33 cellular contexts compared by ENCODE assay signal in genomic region chr14:40222996-40223395, GRCh38.
"Had no signal": no experiment of that assay in that cellular context is flagged by ENCODE, and none has a peak within 500 bp of the region (broad histone marks: within the 10 kb centered on the region; RNA-seq: fewer than 3 reads in every experiment).

No MANE protein-coding gene starts in this region.

- FAIRE-seq: bronchial epithelial cell, TTC549 had no signal

- H3K27me3 ChIP-seq: ascending aorta, cardiac muscle cell had no signal

- H3K36me3 ChIP-seq: ascending aorta, cardiac muscle cell, WERI-Rb-1 had no signal

- H3K9me3 ChIP-seq: ascending aorta had no signal

- DNase-seq: activated CD4-positive, alpha-beta memory T cell treated with anti-CD3 and anti-CD28 coated beads, Interleukin-2, amount 10 ng/mL, durations not matched to agents 7 days and 5 days; activated CD4-positive, alpha-beta T cell treated with anti-CD3 and anti-CD28 coated beads for 1 hour; activated CD4-positive, alpha-beta T cell treated with anti-CD3 and anti-CD28 coated beads for 36 hours; activated CD4-positive, alpha-beta T cell treated with anti-CD3 and anti-CD28 coated beads for 48 hours; activated CD4-positive, alpha-beta T cell treated with anti-CD3 and anti-CD28 coated beads, Interleukin-2, amount 10 ng/mL, durations not matched to agents 7 days and 5 days; activated CD4-positive, alpha-beta T cell treated with anti-CD3 and anti-CD28 coated beads, Interleukin-2, amount 50 U/mL, for 48 hours; activated CD4-positive, CD25-positive, alpha-beta regulatory T cell; activated CD8-positive, alpha-beta memory T cell treated with anti-CD3 and anti-CD28 coated beads for 24 hours; activated CD8-positive, alpha-beta memory T cell treated with anti-CD3 and anti-CD28 coated beads, Interleukin-2, amount 10 ng/mL, durations not matched to agents 7 days and 5 days; activated CD8-positive, alpha-beta memory T cell treated with anti-CD3 and anti-CD28 coated beads, Interleukin-2, amount 50 U/mL, for 48 hours; activated CD8-positive, alpha-beta T cell treated with anti-CD3 and anti-CD28 coated beads, Interleukin-2, amount 10 ng/mL, durations not matched to agents 7 days and 5 days; activated effector memory CD4-positive, alpha-beta T cell treated with Interleukin-2 at 50 U/mL for 16 hours; activated gamma-delta T cell; activated naive CD4-positive, alpha-beta T cell treated with anti-CD3 and anti-CD28 coated beads, Interleukin-2, amount 10 ng/mL, durations not matched to agents 7 days and 5 days; activated naive CD4-positive, alpha-beta T cell treated with Interleukin-2 at 50 U/mL for 16 hours; activated naive CD8-positive, alpha-beta T cell treated with anti-CD3 and anti-CD28 coated beads, Interleukin-2, amount 10 ng/mL, durations not matched to agents 7 days and 5 days; activated naive CD8-positive, alpha-beta T cell treated with anti-CD3 and anti-CD28 coated beads, Interleukin-2, amount 50 U/mL, for 24 hours; activated T-cell treated with anti-CD3 and anti-CD28 coated beads, Interleukin-2, amount 50 U/mL, for 24 hours; activated T-cell treated with anti-CD3 and anti-CD28 coated beads, Interleukin-2, amount 50 U/mL, for 48 hours; amygdala; anterior cingulate cortex; caudate nucleus; cerebellar nuclear complex; T-helper 1 cell; T-helper 2 cell; T-helper 9 cell; WERI-Rb-1 had no signal

- H3K4me3 ChIP-seq: ascending aorta, cardiac muscle cell had no signal

- H3K27ac ChIP-seq: ascending aorta, cardiac muscle cell, WERI-Rb-1 had no signal

- ATAC-seq: activated CD4-positive, alpha-beta T cell treated with anti-CD3 and anti-CD28 coated beads for 36 hours; activated CD4-positive, CD25-positive, alpha-beta regulatory T cell treated with anti-CD3 and anti-CD28 coated beads, Interleukin-2, amount 50 U/mL, for 24 hours; activated CD8-positive, alpha-beta memory T cell treated with anti-CD3 and anti-CD28 coated beads, Interleukin-2, amount 10 ng/mL, durations not matched to agents 7 days and 5 days; activated CD8-positive, alpha-beta T cell treated with anti-CD3 and anti-CD28 coated beads, Interleukin-2, amount 10 ng/mL, durations not matched to agents 7 days and 5 days; activated naive CD8-positive, alpha-beta T cell treated with anti-CD3 and anti-CD28 coated beads, Interleukin-2, amount 50 U/mL, for 24 hours; WTC11 had no signal

- H3K4me1 ChIP-seq: ascending aorta had no signal
